17 cellular contexts compared by ENCODE assay signal in genomic region chr10:128008521-128009250, GRCh38.
"Had no signal": no experiment of that assay in that cellular context is flagged by ENCODE, and none has a peak within 500 bp of the region (broad histone marks: within the 10 kb centered on the region; RNA-seq: fewer than 3 reads in every experiment).

No MANE protein-coding gene starts in this region.

- H3K27ac ChIP-seq: colonic mucosa, VCaP had no signal

- FAIRE-seq: astrocyte, urothelium cell line had no signal

- H3K27me3 ChIP-seq: breast epithelium, colonic mucosa, thyroid gland had no signal

- H3K9me3 ChIP-seq: breast epithelium, colonic mucosa, mucosa of descending colon, thyroid gland had no signal

- ATAC-seq: activated CD8-positive, alpha-beta T cell treated with anti-CD3 and anti-CD28 coated beads, Interleukin-2, amount 10 ng/mL, durations not matched to agents 7 days and 5 days; mucosa of descending colon; T-cell had no signal

- H3K4me3 ChIP-seq: breast epithelium, colonic mucosa, mucosa of descending colon, thyroid gland had no signal

- H3K4me1 ChIP-seq: breast epithelium, colonic mucosa had no signal

- H3K36me3 ChIP-seq: breast epithelium, colonic mucosa, thyroid gland had no signal

- DNase-seq: activated CD4-positive, alpha-beta T cell treated with anti-CD3 and anti-CD28 coated beads for 1 hour; activated CD4-positive, alpha-beta T cell treated with anti-CD3 and anti-CD28 coated beads, Interleukin-2, amount 50 U/mL, for 1 hour; activated CD8-positive, alpha-beta T cell treated with anti-CD3 and anti-CD28 coated beads, Interleukin-2, amount 10 ng/mL, durations not matched to agents 7 days and 5 days; activated naive CD4-positive, alpha-beta T cell; activated T-cell treated with anti-CD3 and anti-CD28 coated beads, Interleukin-2, amount 50 U/mL, for 1 hour; colonic mucosa; endodermal cell; mucosa of descending colon; occipital lobe; retina; substantia nigra; T-cell; thyroid gland had no signal
